1 cellular context compared by ENCODE assay signal in the genomic region with DNA sequence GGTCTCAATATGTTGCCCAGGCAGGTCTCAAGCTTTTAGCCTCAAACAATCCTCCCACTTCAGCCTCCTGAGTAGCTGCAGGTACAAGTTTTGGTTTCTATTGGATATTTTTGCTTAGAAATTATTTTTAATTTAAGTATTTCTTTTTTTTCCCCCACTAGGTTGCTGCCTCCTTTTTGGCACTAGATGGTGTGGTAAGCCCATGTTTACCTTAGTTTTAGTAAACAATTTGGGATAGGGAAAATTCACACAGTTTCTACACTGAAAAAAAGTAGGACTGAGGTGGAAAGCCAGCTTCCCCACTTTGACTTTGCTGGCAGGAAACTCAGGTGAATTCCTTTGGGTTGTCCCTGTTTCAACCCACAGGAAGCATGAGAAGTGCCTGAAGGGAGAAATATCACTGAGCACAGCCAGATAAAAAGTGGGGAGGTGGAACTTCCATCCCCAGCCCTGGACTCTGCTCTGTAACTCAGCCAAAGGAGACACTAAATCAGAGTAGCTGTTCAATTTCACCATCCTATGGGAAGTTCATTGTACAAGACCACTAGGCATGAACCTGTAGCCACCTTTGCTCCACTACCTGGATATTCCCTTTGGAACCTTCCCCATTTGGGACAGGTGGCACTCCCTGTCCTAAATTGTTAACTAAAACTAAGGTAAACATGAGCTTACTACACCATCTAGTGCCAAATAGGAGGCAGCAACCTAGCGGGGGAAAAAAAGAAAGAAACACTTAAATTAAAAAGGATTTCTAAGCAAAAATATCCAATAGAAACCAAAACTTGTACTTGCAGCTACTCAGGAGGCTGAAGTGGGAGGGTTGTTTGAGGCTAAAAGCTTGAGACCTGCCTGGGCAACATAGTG.
TF ChIP-seq lines count a peak whose summit lies in the region.

No MANE protein-coding gene starts in this region.

TF ChIP-seq in IMR-90, 13 proteins besides CTCF, POLR2A, EP300 and RAD21:
- TF ChIP-seq NFE2L2 (IDR thresholded peaks at IDR 0.05; ENCODE audit: low read depth, low read length) (no peak), RFX5 (IDR thresholded peaks at IDR 0.05; ENCODE audit: low read depth, low read length) (no peak), MXI1 (IDR thresholded peaks at IDR 0.05; ENCODE audit: borderline replicate concordance, low read depth, low read length) (no peak), RCOR1 (IDR thresholded peaks at IDR 0.05; ENCODE audit: insufficient replicate concordance, low read length) (no peak), CEBPB (IDR thresholded peaks at IDR 0.05; ENCODE audit: low read depth, low read length) (no peak), MAFK (IDR thresholded peaks at IDR 0.05; ENCODE audit: low read depth, low read length) (no peak), MAZ (IDR thresholded peaks at IDR 0.05; ENCODE audit: borderline replicate concordance, low read depth, low read length) (no peak), CHD1 (IDR thresholded peaks at IDR 0.05; ENCODE audit: low read depth, low read length) (no peak), SMC3 (IDR thresholded peaks at IDR 0.05; ENCODE audit: low read depth, low read length) (no peak), BHLHE40 (IDR thresholded peaks at IDR 0.05; ENCODE audit: low read depth, low read length) (no peak)
- TF ChIP-seq, protein P1, sequence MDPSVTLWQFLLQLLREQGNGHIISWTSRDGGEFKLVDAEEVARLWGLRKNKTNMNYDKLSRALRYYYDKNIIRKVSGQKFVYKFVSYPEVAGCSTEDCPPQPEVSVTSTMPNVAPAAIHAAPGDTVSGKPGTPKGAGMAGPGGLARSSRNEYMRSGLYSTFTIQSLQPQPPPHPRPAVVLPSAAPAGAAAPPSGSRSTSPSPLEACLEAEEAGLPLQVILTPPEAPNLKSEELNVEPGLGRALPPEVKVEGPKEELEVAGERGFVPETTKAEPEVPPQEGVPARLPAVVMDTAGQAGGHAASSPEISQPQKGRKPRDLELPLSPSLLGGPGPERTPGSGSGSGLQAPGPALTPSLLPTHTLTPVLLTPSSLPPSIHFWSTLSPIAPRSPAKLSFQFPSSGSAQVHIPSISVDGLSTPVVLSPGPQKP (IDR thresholded peaks at IDR 0.05; ENCODE audit: borderline replicate concordance, low read depth, low read length) = no peak
- TF ChIP-seq, protein P2, sequence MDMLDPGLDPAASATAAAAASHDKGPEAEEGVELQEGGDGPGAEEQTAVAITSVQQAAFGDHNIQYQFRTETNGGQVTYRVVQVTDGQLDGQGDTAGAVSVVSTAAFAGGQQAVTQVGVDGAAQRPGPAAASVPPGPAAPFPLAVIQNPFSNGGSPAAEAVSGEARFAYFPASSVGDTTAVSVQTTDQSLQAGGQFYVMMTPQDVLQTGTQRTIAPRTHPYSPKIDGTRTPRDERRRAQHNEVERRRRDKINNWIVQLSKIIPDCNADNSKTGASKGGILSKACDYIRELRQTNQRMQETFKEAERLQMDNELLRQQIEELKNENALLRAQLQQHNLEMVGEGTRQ (IDR thresholded peaks at IDR 0.05; ENCODE audit: low read depth, low read length) = no peak
TF ChIP-seq in IMR-90: peak in this region for 0.
